19 cellular contexts compared by ENCODE assay signal in the genomic region with DNA sequence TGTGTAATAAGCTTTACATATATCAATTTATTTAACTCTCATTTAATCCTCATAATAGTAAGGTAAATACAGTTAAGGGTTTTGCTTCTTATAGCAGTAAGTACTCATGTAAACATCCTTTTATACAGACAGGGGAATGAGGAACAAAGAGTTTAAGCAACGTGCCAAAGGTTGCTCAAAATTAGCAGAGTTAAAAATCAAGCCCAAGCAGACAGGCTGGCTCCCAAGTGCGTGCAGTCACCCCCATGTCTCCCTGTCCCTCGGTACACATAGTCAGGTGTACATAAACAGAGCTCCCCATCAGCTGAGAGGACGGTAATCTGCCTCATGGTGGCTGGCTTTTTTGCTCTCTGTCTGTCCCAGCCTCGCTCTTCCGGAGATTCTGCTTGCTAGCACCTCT.
"Had no signal": no experiment of that assay in that cellular context is flagged by ENCODE, and none has a peak within 500 bp of the region (broad histone marks: within the 10 kb centered on the region; RNA-seq: fewer than 3 reads in every experiment).

No MANE protein-coding gene starts in this region.

- H3K27me3 Mint-ChIP-seq: activated CD8-positive, alpha-beta memory T cell treated with anti-CD3 and anti-CD28 coated beads, Interleukin-2, amount 10 ng/mL, durations not matched to agents 7 days and 5 days; activated naive CD8-positive, alpha-beta T cell; activated T-cell treated with anti-CD3 and anti-CD28 coated beads, Interleukin-2, amount 50 U/mL, for 24 hours; naive B cell had no signal

- H3K4me3 Mint-ChIP-seq: activated CD8-positive, alpha-beta memory T cell treated with anti-CD3 and anti-CD28 coated beads, Interleukin-2, amount 10 ng/mL, durations not matched to agents 7 days and 5 days; activated naive CD8-positive, alpha-beta T cell; activated T-cell treated with anti-CD3 and anti-CD28 coated beads, Interleukin-2, amount 50 U/mL, for 24 hours; naive B cell had no signal

- H3K4me1 ChIP-seq: esophagus muscularis mucosa, lower lobe of right lung, parathyroid adenoma, stomach had no signal

- H3K27ac Mint-ChIP-seq: activated CD8-positive, alpha-beta memory T cell treated with anti-CD3 and anti-CD28 coated beads, Interleukin-2, amount 10 ng/mL, durations not matched to agents 7 days and 5 days; activated T-cell treated with anti-CD3 and anti-CD28 coated beads, Interleukin-2, amount 50 U/mL, for 24 hours had no signal

- DNase-seq: activated CD4-positive, alpha-beta T cell treated with anti-CD3 and anti-CD28 coated beads, Interleukin-2, amount 50 U/mL, for 4 hours; activated CD4-positive, CD25-positive, alpha-beta regulatory T cell treated with anti-CD3 and anti-CD28 coated beads, Interleukin-2, amount 50 U/mL, for 72 hours; activated CD8-positive, alpha-beta memory T cell treated with anti-CD3 and anti-CD28 coated beads, Interleukin-2, amount 10 ng/mL, durations not matched to agents 7 days and 5 days; activated effector memory CD4-positive, alpha-beta T cell treated with Interleukin-2 at 50 U/mL for 16 hours; activated T-cell treated with anti-CD3 and anti-CD28 coated beads, Interleukin-2, amount 50 U/mL, for 24 hours; brain microvascular endothelial cell; cerebellar nuclear complex; lower lobe of right lung; midbrain; naive B cell; retina; stimulated activated CD4-positive, alpha-beta T cell treated with anti-CD3 and anti-CD28 coated beads, Interleukin-15, amount 100 ng/mL, for 24 hours; stimulated activated CD4-positive, alpha-beta T cell treated with anti-CD3 and anti-CD28 coated beads, Interleukin-4, amount 100 ng/mL, for 24 hours; stomach had no signal

- H3K4me3 ChIP-seq: esophagus muscularis mucosa, lower lobe of right lung, stomach, thoracic aorta, vagina had no signal

- H3K36me3 ChIP-seq: brain microvascular endothelial cell had no signal

- H3K27me3 ChIP-seq: brain microvascular endothelial cell, esophagus muscularis mucosa, stomach, vagina had no signal

- H3K9ac ChIP-seq: parathyroid adenoma had no signal

- H3K9me3 ChIP-seq: lower lobe of right lung, thoracic aorta, vagina had no signal

- ATAC-seq: activated CD8-positive, alpha-beta memory T cell treated with anti-CD3 and anti-CD28 coated beads, Interleukin-2, amount 10 ng/mL, durations not matched to agents 7 days and 5 days had no signal

- H3K4me1 Mint-ChIP-seq: activated CD8-positive, alpha-beta memory T cell treated with anti-CD3 and anti-CD28 coated beads, Interleukin-2, amount 10 ng/mL, durations not matched to agents 7 days and 5 days; naive B cell had no signal

- H3K27ac ChIP-seq: brain microvascular endothelial cell, esophagus muscularis mucosa, lower lobe of right lung, parathyroid adenoma, stomach, thoracic aorta, vagina had no signal
